22 cellular contexts compared by ENCODE assay signal in the genomic region with DNA sequence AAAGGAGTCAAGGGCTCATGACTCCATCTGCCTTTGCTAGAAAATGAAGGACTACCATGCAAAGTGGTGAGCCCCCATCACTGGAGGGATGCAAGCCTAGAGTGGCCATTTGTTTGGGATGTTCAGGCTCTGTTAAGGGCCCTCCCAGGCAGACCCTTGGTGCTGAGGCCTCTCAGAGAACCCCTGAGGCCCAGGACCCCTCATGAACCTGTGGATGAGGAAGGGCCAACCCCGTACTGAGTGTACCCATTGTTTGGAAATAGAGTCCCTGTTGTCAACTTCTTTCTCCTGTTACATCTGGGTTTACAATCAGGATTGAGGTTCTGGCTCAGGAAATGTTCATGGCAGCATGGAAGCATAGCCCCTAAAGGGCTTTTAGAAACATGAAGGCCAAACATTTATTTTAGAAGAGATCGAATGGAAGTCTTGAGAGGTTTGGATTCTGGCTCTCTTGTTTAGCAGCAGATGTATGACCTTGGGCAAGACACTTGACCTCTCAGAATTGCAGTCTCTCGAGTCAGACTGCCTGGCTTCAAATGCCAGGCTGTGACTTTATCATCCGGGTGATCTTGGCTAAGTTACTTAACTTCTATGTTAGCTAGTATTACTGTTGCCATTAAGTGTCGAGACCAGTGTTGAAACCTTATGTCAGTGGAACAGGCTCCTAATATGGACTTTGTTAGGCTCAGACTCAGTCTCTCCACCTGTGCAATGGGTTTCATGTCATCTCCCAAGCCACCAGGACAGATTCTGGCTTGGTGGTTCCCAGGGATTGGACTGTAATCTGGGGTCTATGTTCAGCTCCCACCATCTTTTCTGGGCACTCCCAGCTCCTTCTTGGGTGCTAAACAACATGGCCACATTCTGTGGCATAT. TPM values are rescaled to one million over a fixed set of nuclear protein-coding genes. Genes with fewer than 3 reads are reported as not detected.
DNase-seq lines count a peak whose midpoint lies in the region; ATAC-seq, FAIRE-seq and TF ChIP-seq lines count a peak whose summit lies in the region.
"Had no signal": no experiment of that assay in that cellular context is flagged by ENCODE, and none has a peak within 500 bp of the region (broad histone marks: within the 10 kb centered on the region; RNA-seq: fewer than 3 reads in every experiment).

No MANE protein-coding gene starts in this region.

- TF ChIP-seq RAD21 in HepG2 (CRISPR knock-in tag; IDR thresholded peaks at IDR 0.05), result no peak

- no peaks in the 10 kb centered on the region for H3K79me2 ChIP-seq in HepG2 (ENCODE audit: insufficient read depth, low read length)

- POLR2A ChIA-PET in HepG2 (lab: Yijun Ruan, JAX), result no interaction called here

- TF ChIP-seq EP300 in HepG2 (IDR thresholded peaks at IDR 0.05; ENCODE audit: low read depth in 2 of 2, low read length in 2 of 2) (no peak), HepG2 (CRISPR knock-in tag; IDR thresholded peaks at IDR 0.05; ENCODE audit: borderline replicate concordance) (no peak)

- no peak overlapping the region for H3K9ac ChIP-seq in HepG2 (ENCODE audit: insufficient read depth, low read depth, low read length)

- TF ChIP-seq POLR2A in HepG2 (IDR thresholded peaks at IDR 0.05; ENCODE audit: insufficient read depth in 1 of 2, low read depth in 2 of 2, low read length in 2 of 2), result no peak
- no peak for TF ChIP-seq POLR2A in testis (IDR thresholded peaks at IDR 0.05)

- TF ChIP-seq CTCF in HFFc6 (IDR thresholded peaks at IDR 0.05) (no peak), HepG2 (CRISPR knock-in tag; IDR thresholded peaks at IDR 0.05) (no peak), testis (IDR thresholded peaks at IDR 0.05) (no peak)

- no peak overlapping the region for H3K4me3 Mint-ChIP-seq in HFFc6
- H3K4me3 Mint-ChIP-seq in natural killer cell treated with Interleukin-12 subunit alpha and Interleukin-12 subunit beta and Interleukin-15 and Interleukin-18, amount 100 ng/mL, for 72 hours, result no peak overlapping the region
- H3K4me3 Mint-ChIP-seq: brain had no signal

- peak overlapping the region; percentile 4; the same call in 1 of the 2 replicates for H3K27ac Mint-ChIP-seq in HFFc6
- no peak overlapping the region for H3K27ac Mint-ChIP-seq in natural killer cell treated with Interleukin-12 subunit alpha and Interleukin-12 subunit beta and Interleukin-15 and Interleukin-18, amount 100 ng/mL, for 72 hours

- no peaks in the 10 kb centered on the region for H3K36me3 Mint-ChIP-seq in HFFc6 (ENCODE audit: low read depth)
- no peaks in the 10 kb centered on the region for H3K36me3 Mint-ChIP-seq in natural killer cell treated with Interleukin-12 subunit alpha and Interleukin-12 subunit beta and Interleukin-15 and Interleukin-18, amount 100 ng/mL, for 72 hours
- H3K36me3 Mint-ChIP-seq: brain had no signal

- CTCF ChIA-PET in HepG2 (lab: Yijun Ruan, JAX; ENCODE audit: low intra/inter-chr PET ratio, low total read pairs), result no interaction called here

- 44% methylated on average over 4 of the region's 5 CpGs for WGBS in HepG2 (ENCODE audit: low lambda C conversion rate)
- 85 to 90% methylated on average over 5 of the region's 5 CpGs for WGBS in testis, 2 donors

- DNase-seq in HFFc6 (no peak), amniotic epithelial cell (ENCODE audit: low read depth) (peak; percentile 21), HepG2 (ENCODE audit: low spot score) (no peak), testis (peak; percentile 2), DMS53 treated with DMSO at 0.1 percent for 48 hours (lab: John Stamatoyannopoulos, UW; ENCODE audit: unreplicated experiment) (no peak), COR-L47 (lab: John Stamatoyannopoulos, UW) (no peak)
- DNase-seq in natural killer cell treated with Interleukin-12 subunit alpha and Interleukin-12 subunit beta and Interleukin-15 and Interleukin-18, amount 100 ng/mL, for 72 hours (ENCODE audit: low spot score), result no peak
- DNase-seq: activated naive CD4-positive, alpha-beta T cell treated with Interleukin-2 at 50 U/mL for 16 hours; BE2C; dorsolateral prefrontal cortex; GF-D8; glutamatergic neuron; KG1; NCI-H1092; NCI-H2107 had no signal

- H3K27me3 ChIP-seq in HepG2 (ENCODE audit: control insufficient read depth in 1 of 2, insufficient read depth in 2 of 2, low read length in 2 of 2) (peaks cover 3 to 16% of the 10 kb centered on the region in 2 experiments; a peak in 3 of 5 replicates), testis (no peaks in the 10 kb centered on the region)
- H3K27me3 ChIP-seq: BE2C, dorsolateral prefrontal cortex, SJSA1 had no signal

- peaks cover 47% of the 10 kb centered on the region for H3K4me1 Mint-ChIP-seq in HFFc6 (ENCODE audit: low read depth)
- H3K4me1 Mint-ChIP-seq in natural killer cell treated with Interleukin-12 subunit alpha and Interleukin-12 subunit beta and Interleukin-15 and Interleukin-18, amount 100 ng/mL, for 72 hours (ENCODE audit: low read depth in 2 of 2), result no peaks in the 10 kb centered on the region

- no peaks in the 10 kb centered on the region for H3K9me3 Mint-ChIP-seq in HFFc6
- H3K9me3 Mint-ChIP-seq in natural killer cell treated with Interleukin-12 subunit alpha and Interleukin-12 subunit beta and Interleukin-15 and Interleukin-18, amount 100 ng/mL, for 72 hours, result no peaks in the 10 kb centered on the region

- intact Hi-C loops in HepG2 (cut with micrococcal nuclease; ENCODE audit: unreplicated experiment) (no loop called here), testis (cut with DNase I; ENCODE audit: low total_unique reads) (no loop called here)

- H3K36me3 ChIP-seq in HepG2 (replicated peaks in 1 of 2; ENCODE audit: control insufficient read depth in 1 of 2, insufficient read depth in 2 of 2, low read length in 2 of 2) (no peaks in the 10 kb centered on the region), testis (ENCODE audit: low read depth, missing control alignments) (no peaks in the 10 kb centered on the region)
- H3K36me3 ChIP-seq: BE2C, SJSA1 had no signal

- H3K4me3 ChIP-seq in HepG2 (replicated peaks in 1 of 3; ENCODE audit: insufficient read depth in 1 of 3, low read depth in 2 of 3, low read length in 3 of 3), result no peak overlapping the region
- H3K4me3 ChIP-seq in testis, result no peak overlapping the region
- H3K4me3 ChIP-seq: dorsolateral prefrontal cortex, lung, SJSA1 had no signal

- no peak overlapping the region for H2AFZ ChIP-seq in HepG2 (ENCODE audit: low read length)

- peaks cover 18% of the 10 kb centered on the region for H3K4me1 ChIP-seq in HepG2 (ENCODE audit: insufficient read depth, low read length)
- H3K4me1 ChIP-seq in testis, result peaks cover 11% of the 10 kb centered on the region
- H3K4me1 ChIP-seq: SJSA1 had no signal

- H3K27ac ChIP-seq in HepG2 (ENCODE audit: extremely low read length, insufficient read depth, low read length), result no peak overlapping the region
- H3K27ac ChIP-seq in testis, result no peak overlapping the region
- H3K27ac ChIP-seq: HL-60, SJSA1 had no signal

- H4K20me1 ChIP-seq in HepG2 (ENCODE audit: insufficient read depth, low read length), result no peaks in the 10 kb centered on the region

- in situ Hi-C loops in HepG2 (cut with HindIII; ENCODE audit: extremely low pct_ligation_motif_present, low pct_unique_long_range_greater_than_20kb), result no loop called here

- H3K27me3 Mint-ChIP-seq in HFFc6 (ENCODE audit: insufficient read depth), result peaks cover 3% of the 10 kb centered on the region
- H3K27me3 Mint-ChIP-seq in natural killer cell treated with Interleukin-12 subunit alpha and Interleukin-12 subunit beta and Interleukin-15 and Interleukin-18, amount 100 ng/mL, for 72 hours, result peaks cover 12 to 29% of the 10 kb centered on the region in 2 donors

- no peak for ATAC-seq in HepG2
- ATAC-seq in natural killer cell treated with Interleukin-12 subunit alpha and Interleukin-12 subunit beta and Interleukin-15 and Interleukin-18, amount 100 ng/mL, for 72 hours, result no peak
- ATAC-seq: esophagus mucosa had no signal

- no peak for FAIRE-seq in HepG2 (lab: Jason Lieb, UNC)
- FAIRE-seq: GM12891 had no signal

- no peak overlapping the region for H3K4me2 ChIP-seq in HepG2 (ENCODE audit: low read depth, low read length)

- no peaks in the 10 kb centered on the region for H3K9me3 ChIP-seq in HepG2 (ENCODE audit: low read length)
- no peaks in the 10 kb centered on the region for H3K9me3 ChIP-seq in testis
- H3K9me3 ChIP-seq: BE2C, SJSA1 had no signal

- BruUV-seq in HepG2 (replicated peaks; lab: Mats Ljungman, UMichigan), result no TSS peak

TF ChIP-seq in HepG2, 621 proteins besides CTCF, POLR2A, EP300 and RAD21:
- TF ChIP-seq ZNF629 (CRISPR knock-in tag; conservative IDR thresholded peaks at IDR 0.05) (peak; percentile 69), ZSCAN29 (CRISPR knock-in tag; conservative IDR thresholded peaks at IDR 0.05) (no peak)

RNA-seq across cellular contexts. Expression of a gene that starts 12.4 kb away (rescaled TPM):
- total RNA-seq in HFFc6 (2021; fragmentation: NEBNext Ultra II Directional; extraction: Animal tissue kit (Norgen Biotek cat#: 25700)), result 1 to 10 TPM; 1.2 to 2.1 (median 1.4) TPM
- total RNA-seq in HepG2 (2016; rRNA removed; fragmentation: Illumina TruSeq; extraction: Trizol) (not detected in 2 replicates), testis (1 to 10 TPM; 4.3 to 5.6 TPM)
- not detected in 2 replicates for total RNA-seq in HepG2 (2016; cell fraction: cytosol; rRNA removed; fragmentation: Illumina TruSeq; extraction: Trizol; ENCODE audit: low read depth)
- total RNA-seq in HepG2 (2016; cell fraction: insoluble cytoplasmic fraction; rRNA removed; fragmentation: Illumina TruSeq; extraction: Trizol), result not detected in 2 replicates
- total RNA-seq in HepG2 (2016; cell fraction: membrane; rRNA removed; fragmentation: Illumina TruSeq; extraction: Trizol), result not detected in 2 replicates
- 0.03 TPM in 1 of 2 replicates, not detected in the other for total RNA-seq in HepG2 (2016; cell fraction: nucleus; rRNA removed; fragmentation: Illumina TruSeq; extraction: Trizol)
- polyA plus RNA-seq in HepG2 (2011; rRNA removed) (not detected in 2 replicates), testis (ENCODE audit: insufficient read depth, low read depth, low replicate concordance) (6.6 TPM)
- polyA plus RNA-seq in HepG2 (2011; cell fraction: cytosol; rRNA removed), result not detected in 2 replicates
- polyA plus RNA-seq in HepG2 (2011; cell fraction: nucleus; rRNA removed), result 0.02 TPM in 2 replicates
- 0.01 TPM in 1 of 2 replicates, not detected in the other for polyA plus RNA-seq in HepG2 (2012)
- not detected in 2 replicates for polyA plus RNA-seq in HepG2 (2016; cell fraction: cytosol; fragmentation: Illumina TruSeq; extraction: Trizol; ENCODE audit: low read depth)
- not detected in 2 replicates for polyA plus RNA-seq in HepG2 (2016; cell fraction: insoluble cytoplasmic fraction; fragmentation: Illumina TruSeq; extraction: Trizol; ENCODE audit: low read depth)
- polyA plus RNA-seq in HepG2 (2016; cell fraction: membrane; fragmentation: Illumina TruSeq; extraction: Trizol; ENCODE audit: low read depth), result not detected in 2 replicates
- not detected in 2 replicates for polyA plus RNA-seq in HepG2 (2016; cell fraction: nucleus; fragmentation: Illumina TruSeq; extraction: Trizol; ENCODE audit: insufficient read depth, low read depth)
- not detected in 2 replicates for polyA minus RNA-seq in HepG2 (2011; rRNA and poly(A)+ RNA removed; ENCODE audit: low replicate concordance)
- polyA minus RNA-seq in HepG2 (2011; cell fraction: cytosol; rRNA and poly(A)+ RNA removed), result not detected in 2 replicates
- polyA minus RNA-seq in HepG2 (2011; cell fraction: nucleus; rRNA and poly(A)+ RNA removed), result 0.12 TPM in 1 of 2 replicates, not detected in the other
- total RNA-seq in natural killer cell treated with Interleukin-12 subunit alpha and Interleukin-12 subunit beta and Interleukin-15 and Interleukin-18, amount 100 ng/mL, for 72 hours, result under 1 TPM; 0.17 to 0.98 TPM
- polyA plus RNA-seq: neural cell had no signal

Comparison
In these comparisons a context has a peak if more than half of its experiments do, and no peak if none do; other contexts are left out.
1. DNase-seq: peak in amniotic epithelial cell (single experiment) and testis (single experiment); none in HFFc6 (single experiment), HepG2 (single experiment), DMS53 treated with DMSO at 0.1 percent for 48 hours (single experiment), COR-L47 (single experiment) and natural killer cell treated with Interleukin-12 subunit alpha and Interleukin-12 subunit beta and Interleukin-15 and Interleukin-18, amount 100 ng/mL, for 72 hours (single experiment).